17 cellular contexts compared by ENCODE assay signal in the genomic region with DNA sequence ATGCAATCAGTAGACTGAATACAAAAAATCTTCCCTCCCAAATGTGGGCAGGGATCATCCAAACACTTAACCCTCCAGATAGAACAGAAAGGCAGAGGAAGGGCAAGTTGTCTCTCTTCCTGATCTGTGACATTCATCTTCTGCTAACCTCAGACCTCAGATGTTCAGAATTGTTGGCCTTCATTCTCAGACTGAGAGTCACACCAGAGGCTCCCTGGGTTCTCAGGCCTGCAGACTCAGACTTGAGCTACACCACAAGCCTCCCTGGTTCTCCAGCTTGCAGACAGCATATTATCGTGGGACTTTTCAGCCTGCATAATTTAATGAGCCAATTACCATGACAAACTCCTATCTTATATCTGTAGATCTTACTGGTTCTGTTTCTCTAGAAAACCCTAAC.
"Had no signal": no experiment of that assay in that cellular context is flagged by ENCODE, and none has a peak within 500 bp of the region (broad histone marks: within the 10 kb centered on the region; RNA-seq: fewer than 3 reads in every experiment).

No MANE protein-coding gene starts in this region.

- H3K4me3 Mint-ChIP-seq: endodermal cell; natural killer cell; neural crest cell; stimulated activated naive B cell treated with anti-CD40 and anti-IgM and Interleukin-4, amounts not matched to agents 10 μg/mL and 1 μg/mL and 100 μg/mL, for 72 hours; stimulated activated naive CD8-positive, alpha-beta T cell treated with anti-CD3 and anti-CD28 coated beads, Interleukin-15, amount 100 ng/mL, for 72 hours had no signal

- H3K27me3 ChIP-seq: foreskin keratinocyte, right lobe of liver, transverse colon had no signal

- H3K4me3 ChIP-seq: coronary artery, prostate gland, right lobe of liver, thoracic aorta, transverse colon had no signal

- DNase-seq: effector CD4-positive, alpha-beta T cell; endodermal cell; erythroblast; natural killer cell; retina; right lobe of liver; stimulated activated CD4-positive, alpha-beta T cell treated with anti-CD3 and anti-CD28 coated beads, Interleukin-2, amount 100 ng/mL, for 24 hours; stimulated activated CD4-positive, alpha-beta T cell treated with anti-CD3 and anti-CD28 coated beads, Interleukin-4, amount 100 ng/mL, for 4 hours; stimulated activated naive B cell treated with anti-CD40 and anti-IgM and Interleukin-4, amounts not matched to agents 10 μg/mL and 1 μg/mL and 100 μg/mL, for 72 hours; stimulated activated naive CD8-positive, alpha-beta T cell treated with anti-CD3 and anti-CD28 coated beads, Interleukin-15, amount 100 ng/mL, for 72 hours; transverse colon had no signal

- H3K27ac Mint-ChIP-seq: endodermal cell; natural killer cell; stimulated activated naive B cell treated with anti-CD40 and anti-IgM and Interleukin-4, amounts not matched to agents 10 μg/mL and 1 μg/mL and 100 μg/mL, for 72 hours; stimulated activated naive CD8-positive, alpha-beta T cell treated with anti-CD3 and anti-CD28 coated beads, Interleukin-15, amount 100 ng/mL, for 72 hours had no signal

- H3K9ac ChIP-seq: parathyroid adenoma had no signal

- ATAC-seq: foreskin keratinocyte; natural killer cell; right lobe of liver; stimulated activated naive B cell treated with anti-CD40 and anti-IgM and Interleukin-4, amounts not matched to agents 10 μg/mL and 1 μg/mL and 100 μg/mL, for 72 hours; stimulated activated naive CD8-positive, alpha-beta T cell treated with anti-CD3 and anti-CD28 coated beads, Interleukin-15, amount 100 ng/mL, for 72 hours had no signal

- H3K4me1 ChIP-seq: foreskin keratinocyte, parathyroid adenoma, prostate gland, right lobe of liver, transverse colon had no signal

- H3K36me3 Mint-ChIP-seq: natural killer cell; stimulated activated naive B cell treated with anti-CD40 and anti-IgM and Interleukin-4, amounts not matched to agents 10 μg/mL and 1 μg/mL and 100 μg/mL, for 72 hours had no signal

- H3K4me1 Mint-ChIP-seq: endodermal cell; natural killer cell; neural crest cell; stimulated activated naive B cell treated with anti-CD40 and anti-IgM and Interleukin-4, amounts not matched to agents 10 μg/mL and 1 μg/mL and 100 μg/mL, for 72 hours; stimulated activated naive CD8-positive, alpha-beta T cell treated with anti-CD3 and anti-CD28 coated beads, Interleukin-15, amount 100 ng/mL, for 72 hours had no signal

- H3K27ac ChIP-seq: coronary artery, foreskin keratinocyte, parathyroid adenoma, prostate gland, right lobe of liver, thoracic aorta, transverse colon had no signal

- H3K79me2 ChIP-seq: parathyroid adenoma had no signal

- H3K9me3 ChIP-seq: prostate gland, right lobe of liver, thoracic aorta, transverse colon had no signal

- H3K27me3 Mint-ChIP-seq: stimulated activated naive B cell treated with anti-CD40 and anti-IgM and Interleukin-4, amounts not matched to agents 10 μg/mL and 1 μg/mL and 100 μg/mL, for 72 hours; stimulated activated naive CD8-positive, alpha-beta T cell treated with anti-CD3 and anti-CD28 coated beads, Interleukin-15, amount 100 ng/mL, for 72 hours had no signal

- H3K36me3 ChIP-seq: prostate gland, right lobe of liver, thoracic aorta, transverse colon had no signal

- H2AFZ ChIP-seq: parathyroid adenoma had no signal
